Comparison of ENCODE assay signal across 21 cellular contexts in genomic region chr20:458766-459165, GRCh38. TPM values are rescaled to one million over a fixed set of nuclear protein-coding genes. Genes with fewer than 3 reads are reported as not detected.
A peak's percentile ranks its signal among the peaks of the same experiment; 100 is the strongest.
DNase-seq lines count a peak whose midpoint lies in the region; ATAC-seq and TF ChIP-seq lines count a peak whose summit lies in the region.
"Had no signal": no experiment of that assay in that cellular context is flagged by ENCODE, and none has a peak within 500 bp of the region (broad histone marks: within the 10 kb centered on the region; RNA-seq: fewer than 3 reads in every experiment).

No MANE protein-coding gene starts in this region.

- H3K4me1 ChIP-seq in BLaER1 treated with 17β-estradiol and CSF1 and Interleukin-3, amounts not matched to agents 10 nM and 100 nM, result peaks cover 40 to 44% (median 42%) of the 10 kb centered on the region in 10 experiments
- H3K4me1 ChIP-seq: breast epithelium had no signal

- H3K4me3 Mint-ChIP-seq in T-helper 17 cell, result peak overlapping the region; percentile 7
- H3K4me3 Mint-ChIP-seq: B cell, type B pancreatic cell had no signal

- H3K4me2 ChIP-seq in BLaER1 treated with 17β-estradiol and CSF1 and Interleukin-3, amounts not matched to agents 10 nM and 100 nM, result peak overlapping the region; percentile 73 to 94 (median 86)

- ATAC-seq in T-helper 17 cell (no peak), HG02623 (IDR thresholded peaks at IDR 0.05; ENCODE audit: unreplicated experiment) (no peak)
- ATAC-seq: stimulated activated naive CD8-positive, alpha-beta T cell treated with anti-CD3 and anti-CD28 coated beads, Interleukin-15, Interleukin-2, amounts not matched to agents 100 U/mL and 50 U/mL, for 24 hours had no signal

- no peaks in the 10 kb centered on the region for H3K9me3 ChIP-seq in BLaER1 treated with 17β-estradiol and CSF1 and Interleukin-3, amounts not matched to agents 10 nM and 100 nM (replicated peaks in 1 of 11)
- H3K9me3 ChIP-seq in T-helper 17 cell (ENCODE audit: control insufficient read depth, low read length, poor library complexity, severe bottlenecking), result no peaks in the 10 kb centered on the region
- H3K9me3 ChIP-seq: breast epithelium had no signal

- peaks cover 2% of the 10 kb centered on the region for H3K36me3 Mint-ChIP-seq in T-helper 17 cell (ENCODE audit: low read depth)
- H3K36me3 Mint-ChIP-seq: type B pancreatic cell had no signal

- DNase-seq in DMS 273 (lab: John Stamatoyannopoulos, UW; ENCODE audit: unreplicated experiment), result peak; percentile 55
- no peak for DNase-seq in DMS 273 treated with DMSO at 0.1 percent for 48 hours (lab: John Stamatoyannopoulos, UW)
- no peak for DNase-seq in T-helper 17 cell
- peak; percentile 23 to 61 for DNase-seq in lung microvascular endothelial cell (ENCODE audit: low read depth in 2 of 2)
- DNase-seq in HEK293T (ENCODE audit: extremely low spot score), result no peak
- DNase-seq in retina, result no peak
- DNase-seq: activated CD4-positive, alpha-beta T cell treated with anti-CD3 and anti-CD28 coated beads, Interleukin-2, amount 50 U/mL, for 4 hours; NCI-H1417 treated with DMSO at 0.1 percent for 48 hours; NCI-H774; OCI-M1; SHP77 treated with DMSO at 0.1 percent for 48 hours; stimulated activated CD4-positive, alpha-beta T cell treated with anti-CD3 and anti-CD28 coated beads, Interleukin-1b, Interleukin-23, amount 100 ng/mL, for 48 hours; stimulated activated naive CD8-positive, alpha-beta T cell treated with anti-CD3 and anti-CD28 coated beads, Interleukin-15, Interleukin-2, amounts not matched to agents 100 U/mL and 50 U/mL, for 24 hours; T-helper 2 cell; WERI-Rb-1 had no signal

- peak overlapping the region; percentile 0 to 91 (median 28); a peak in 9 of 22 replicates for H3K9ac ChIP-seq in BLaER1 treated with 17β-estradiol and CSF1 and Interleukin-3, amounts not matched to agents 10 nM and 100 nM

- CTCF ChIA-PET in HEK293T (lab: Yijun Ruan, JAX), result interaction anchor here (0.6 kb wide), 1 partner anchor 134 kb away, joined by 3 read pairs; no protein-coding TSS in a partner anchor

- H3K4me1 Mint-ChIP-seq in T-helper 17 cell, result peaks cover 28% of the 10 kb centered on the region

- peaks cover 0 to 25% (median 10%) of the 10 kb centered on the region in 11 experiments; a peak in 8 of 22 replicates for H3K36me3 ChIP-seq in BLaER1 treated with 17β-estradiol and CSF1 and Interleukin-3, amounts not matched to agents 10 nM and 100 nM
- H3K36me3 ChIP-seq: breast epithelium, WERI-Rb-1 had no signal

- peak overlapping the region in 4 of 11 experiments; percentile 0 to 36 (median 14); a peak in 5 of 22 replicates for H3K27ac ChIP-seq in BLaER1 treated with 17β-estradiol and CSF1 and Interleukin-3, amounts not matched to agents 10 nM and 100 nM
- H3K27ac ChIP-seq: 22Rv1, breast epithelium, WERI-Rb-1 had no signal

- peaks cover 77 to 85% (median 83%) of the 10 kb centered on the region in 11 experiments for H4K20me1 ChIP-seq in BLaER1 treated with 17β-estradiol and CSF1 and Interleukin-3, amounts not matched to agents 10 nM and 100 nM

- no peaks in the 10 kb centered on the region for H3K27me3 ChIP-seq in BLaER1 treated with 17β-estradiol and CSF1 and Interleukin-3, amounts not matched to agents 10 nM and 100 nM
- H3K27me3 ChIP-seq: breast epithelium had no signal

- H3K27me3 Mint-ChIP-seq in T-helper 17 cell, result no peaks in the 10 kb centered on the region
- H3K27me3 Mint-ChIP-seq: B cell, type B pancreatic cell had no signal

- H3K27ac Mint-ChIP-seq in T-helper 17 cell, result peak overlapping the region; percentile 9
- H3K27ac Mint-ChIP-seq: B cell, type B pancreatic cell had no signal

- POLR2A ChIA-PET in HEK293T (lab: Yijun Ruan, JAX), result no interaction called here

- H3K4me3 ChIP-seq in BLaER1 treated with 17β-estradiol and CSF1 and Interleukin-3, amounts not matched to agents 10 nM and 100 nM, result no peak overlapping the region
- H3K4me3 ChIP-seq: breast epithelium had no signal

TF ChIP-seq in HEK293T, 16 proteins besides CTCF, POLR2A, EP300 and RAD21:
- TF ChIP-seq SP1 (IDR thresholded peaks at IDR 0.05) (no peak), SUZ12 (IDR thresholded peaks at IDR 0.05) (no peak), L3MBTL2 (conservative IDR thresholded peaks at IDR 0.05) (no peak), ZNF384 (IDR thresholded peaks at IDR 0.05) (no peak), ELF4 (IDR thresholded peaks at IDR 0.05) (no peak), LEF1 (IDR thresholded peaks at IDR 0.05; ENCODE audit: borderline replicate concordance) (no peak), TARDBP (IDR thresholded peaks at IDR 0.05) (no peak), CTBP1 (IDR thresholded peaks at IDR 0.05; ENCODE audit: borderline replicate concordance) (no peak), BHLHE40 (IDR thresholded peaks at IDR 0.05; ENCODE audit: borderline replicate concordance) (no peak), HDGF (IDR thresholded peaks at IDR 0.05; ENCODE audit: borderline replicate concordance) (no peak), ARNT (IDR thresholded peaks at IDR 0.05) (no peak), FOXK2 (IDR thresholded peaks at IDR 0.05) (no peak), FOXA1 (IDR thresholded peaks at IDR 0.05) (no peak)
- TF ChIP-seq, protein P1, sequence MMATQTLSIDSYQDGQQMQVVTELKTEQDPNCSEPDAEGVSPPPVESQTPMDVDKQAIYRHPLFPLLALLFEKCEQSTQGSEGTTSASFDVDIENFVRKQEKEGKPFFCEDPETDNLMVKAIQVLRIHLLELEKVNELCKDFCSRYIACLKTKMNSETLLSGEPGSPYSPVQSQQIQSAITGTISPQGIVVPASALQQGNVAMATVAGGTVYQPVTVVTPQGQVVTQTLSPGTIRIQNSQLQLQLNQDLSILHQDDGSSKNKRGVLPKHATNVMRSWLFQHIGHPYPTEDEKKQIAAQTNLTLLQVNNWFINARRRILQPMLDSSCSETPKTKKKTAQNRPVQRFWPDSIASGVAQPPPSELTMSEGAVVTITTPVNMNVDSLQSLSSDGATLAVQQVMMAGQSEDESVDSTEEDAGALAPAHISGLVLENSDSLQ (IDR thresholded peaks at IDR 0.05), result no peak

RNA-seq across cellular contexts. Expression of gene TBC1D20, which starts 3.6 kb away (rescaled TPM):
- total RNA-seq in T-helper 17 cell (10 to 100 TPM; 20.6 to 29.4 TPM), lung microvascular endothelial cell (12.6 and 16.9 TPM in 2 replicates)

RNA-seq across cellular contexts. Expression of gene RBCK1, which starts 50.7 kb away (rescaled TPM):
- 10 to 100 TPM; 62.1 to 72.7 TPM for total RNA-seq in T-helper 17 cell
- total RNA-seq in lung microvascular endothelial cell, result 46.4 and 76.6 TPM in 2 replicates

Comparison
In these comparisons a context has a peak if more than half of its experiments do, and no peak if none do; other contexts are left out.
1. DNase-seq: peak in DMS 273 (single experiment) and lung microvascular endothelial cell (2 of 2); none in DMS 273 treated with DMSO at 0.1 percent for 48 hours (single experiment), T-helper 17 cell (0 of 3), HEK293T (single experiment) and retina (single experiment).